ENCODE assay signal across 8 cellular contexts in the genomic region with DNA sequence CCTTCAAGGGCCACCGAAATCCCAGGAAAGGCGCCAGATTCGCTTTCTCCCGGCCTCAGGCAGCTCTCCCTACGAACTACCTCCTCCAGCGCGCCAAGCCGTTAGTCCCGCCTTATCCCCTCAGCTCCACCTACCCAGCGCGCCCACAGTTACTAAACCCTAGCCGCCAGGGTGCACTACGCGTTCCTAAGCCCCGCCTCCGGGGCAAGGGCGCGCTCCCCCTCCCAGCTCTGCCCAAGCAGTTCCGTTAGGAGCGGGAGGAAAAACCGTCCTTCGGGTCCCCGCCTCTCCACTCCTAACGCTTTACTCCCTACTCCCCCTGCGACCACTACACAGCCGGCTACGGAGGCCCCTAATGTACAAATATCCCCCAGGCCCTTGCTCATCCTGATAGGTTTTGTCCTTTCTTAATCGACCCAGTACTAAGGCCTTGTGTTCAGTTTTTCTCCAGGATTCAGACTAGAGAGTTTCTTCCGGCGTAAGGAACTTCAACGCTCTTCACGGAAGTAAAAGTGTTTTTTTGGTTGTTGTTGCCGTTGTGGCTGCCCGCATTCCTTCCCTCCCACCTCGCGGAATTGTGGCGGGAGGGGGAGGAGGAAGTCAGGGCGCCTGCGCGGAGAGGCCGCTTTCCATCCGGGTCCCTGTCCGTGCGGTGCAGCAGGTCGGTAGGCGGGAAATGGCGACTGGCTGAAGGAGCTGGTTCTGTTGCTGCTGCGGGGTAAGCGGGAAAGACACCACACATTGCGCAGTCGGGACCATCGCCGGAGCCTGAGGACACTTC. TPM values are rescaled to one million over a fixed set of nuclear protein-coding genes. Genes with fewer than 3 reads are reported as not detected.
DNase-seq lines count a peak whose midpoint lies in the region; ATAC-seq and TF ChIP-seq lines count a peak whose summit lies in the region.

A gene (plus strand): TSS at position 655 of the 781 bp plus-strand sequence. CDS start 31,386 bp downstream, outside the sequence.

- no peak for TF ChIP-seq POLR2A in testis (IDR thresholded peaks at IDR 0.05)

- H3K4me1 ChIP-seq in testis = peaks cover 13% of the 10 kb centered on the region

- peak within 1 kb of the TSS; percentile 92 to 99 for H3K27ac ChIP-seq in testis

- ATAC-seq in HG02623 (IDR thresholded peaks at IDR 0.05; ENCODE audit: unreplicated experiment) = peak; percentile 88
- peak; percentile 97 to 98 for ATAC-seq in activated naive CD4-positive, alpha-beta T cell treated with anti-CD3 and anti-CD28 coated beads, Interleukin-2, amount 50 U/mL, for 72 hours
- ATAC-seq in omental fat pad (ENCODE audit: low FRiP score) = peak; percentile 100

- no peaks in the 10 kb centered on the region for H3K27me3 ChIP-seq in testis

- H3K9me3 ChIP-seq in testis = no peaks in the 10 kb centered on the region

- no peaks in the 10 kb centered on the region for H3K36me3 ChIP-seq in testis (ENCODE audit: low read depth, missing control alignments)

- peak; percentile 31 for TF ChIP-seq CTCF in GM12864 (IDR thresholded peaks at IDR 0.05; ENCODE audit: low read depth, low read length, missing control alignments)
- TF ChIP-seq CTCF in omental fat pad (IDR thresholded peaks at IDR 0.05) = no peak
- TF ChIP-seq CTCF in testis (IDR thresholded peaks at IDR 0.05) = peak in 2 of 3 experiments; percentile 15 to 34

- intact Hi-C loops in testis (cut with DNase I; ENCODE audit: low total_unique reads) = no loop called here

- DNase-seq in GM12864 (ENCODE audit: low read depth) = peak; percentile 90
- DNase-seq in NCI-H1092 treated with DMSO at 0.1 percent for 48 hours (lab: John Stamatoyannopoulos, UW) = peak; percentile 97
- DNase-seq in SKM-1 (lab: John Stamatoyannopoulos, UW; ENCODE audit: unreplicated experiment) = peak; percentile 96
- peak; percentile 93 to 96 for DNase-seq in activated naive CD4-positive, alpha-beta T cell treated with anti-CD3 and anti-CD28 coated beads, Interleukin-2, amount 50 U/mL, for 72 hours (ENCODE audit: low spot score in 2 of 2)
- peak; percentile 90 for DNase-seq in glomerular endothelial cell (ENCODE audit: extremely low read depth, low read depth, low spot score)
- peak; percentile 77 for DNase-seq in omental fat pad (ENCODE audit: low spot score)
- DNase-seq in testis = peak; percentile 99

- H3K36me3 Mint-ChIP-seq in activated naive CD4-positive, alpha-beta T cell treated with anti-CD3 and anti-CD28 coated beads, Interleukin-2, amount 50 U/mL, for 72 hours = peaks cover 29 to 33% of the 10 kb centered on the region in 2 donors

- WGBS in testis, 2 donors = 1% methylated on average over 37 to 53 of the region's 53 CpGs

- H3K27ac Mint-ChIP-seq in activated naive CD4-positive, alpha-beta T cell treated with anti-CD3 and anti-CD28 coated beads, Interleukin-2, amount 50 U/mL, for 72 hours = peak within 1 kb of the TSS; percentile 98 to 100

- H3K4me3 ChIP-seq in GM12864 (ENCODE audit: low read depth, low read length) (peak within 1 kb of the TSS; percentile 91), testis (peak within 1 kb of the TSS; percentile 89 to 99)

- H3K9me3 Mint-ChIP-seq in activated naive CD4-positive, alpha-beta T cell treated with anti-CD3 and anti-CD28 coated beads, Interleukin-2, amount 50 U/mL, for 72 hours = no peaks in the 10 kb centered on the region

RNA-seq across cellular contexts. Expression of the gene that starts here (rescaled TPM):
- 100 to 1,000 TPM in 1 of 2 donors, 10 to 100 TPM in 1; 84.9 to 107 TPM for total RNA-seq in activated naive CD4-positive, alpha-beta T cell treated with anti-CD3 and anti-CD28 coated beads, Interleukin-2, amount 50 U/mL, for 72 hours
- 23.0 and 53.6 TPM in 2 replicates for total RNA-seq in glomerular endothelial cell
- total RNA-seq in omental fat pad = 10 to 100 TPM; 39.4 to 52.8 (median 43.2) TPM
- 10 to 100 TPM; 68.9 to 71.2 TPM for total RNA-seq in testis
- 27.7 TPM for polyA plus RNA-seq in testis (ENCODE audit: insufficient read depth, low read depth, low replicate concordance)

Comparison
In these comparisons a context has a peak if more than half of its experiments do, and no peak if none do; other contexts are left out.
1. Peak in every context shown above with its lines: DNase-seq, ATAC-seq, H3K4me3 ChIP-seq and H3K27ac ChIP-seq.
2. CTCF ChIP-seq: peak in GM12864 (single experiment) and testis (2 of 3); none in omental fat pad (0 of 3).